8 cellular contexts compared by ENCODE assay signal in genomic region chr21:34072145-34073031, GRCh38.
DNase-seq lines count a peak whose midpoint lies in the region; ATAC-seq and TF ChIP-seq lines count a peak whose summit lies in the region.

No MANE protein-coding gene starts in this region.

- ATAC-seq in GM18502 (IDR thresholded peaks at IDR 0.05; ENCODE audit: poor library complexity, unreplicated experiment) (peak; percentile 14), HG03439 (IDR thresholded peaks at IDR 0.05; ENCODE audit: unreplicated experiment) (peak; percentile 7)
- peak; percentile 38 for ATAC-seq in stimulated activated memory B cell treated with anti-CD40 and anti-IgM and Interleukin-4, amounts not matched to agents 10 μg/mL and 1 μg/mL and 100 μg/mL, for 72 hours

- peaks cover 12% of the 10 kb centered on the region for H3K4me1 ChIP-seq in iPS-20b (ENCODE audit: insufficient read depth, low read length)

- peaks cover 38% of the 10 kb centered on the region for H3K4me1 Mint-ChIP-seq in stimulated activated memory B cell treated with anti-CD40 and anti-IgM and Interleukin-4, amounts not matched to agents 10 μg/mL and 1 μg/mL and 100 μg/mL, for 72 hours

- H3K36me3 Mint-ChIP-seq in stimulated activated memory B cell treated with anti-CD40 and anti-IgM and Interleukin-4, amounts not matched to agents 10 μg/mL and 1 μg/mL and 100 μg/mL, for 72 hours, result peaks cover 14% of the 10 kb centered on the region

- H3K36me3 ChIP-seq in iPS-20b (ENCODE audit: insufficient read depth, low read depth, low read length), result no peaks in the 10 kb centered on the region; the same call in 1 of the 2 replicates

- H3K4me3 Mint-ChIP-seq in stimulated activated memory B cell treated with anti-CD40 and anti-IgM and Interleukin-4, amounts not matched to agents 10 μg/mL and 1 μg/mL and 100 μg/mL, for 72 hours, result peak overlapping the region; percentile 89

- H3K27me3 Mint-ChIP-seq in stimulated activated memory B cell treated with anti-CD40 and anti-IgM and Interleukin-4, amounts not matched to agents 10 μg/mL and 1 μg/mL and 100 μg/mL, for 72 hours, result no peaks in the 10 kb centered on the region

- H3K9me3 ChIP-seq in iPS-20b (ENCODE audit: insufficient read depth, low read depth, low read length), result no peaks in the 10 kb centered on the region

- peak overlapping the region; percentile 62 for H3K27ac Mint-ChIP-seq in stimulated activated memory B cell treated with anti-CD40 and anti-IgM and Interleukin-4, amounts not matched to agents 10 μg/mL and 1 μg/mL and 100 μg/mL, for 72 hours

- H3K9me3 Mint-ChIP-seq in stimulated activated memory B cell treated with anti-CD40 and anti-IgM and Interleukin-4, amounts not matched to agents 10 μg/mL and 1 μg/mL and 100 μg/mL, for 72 hours, result no peaks in the 10 kb centered on the region

- DNase-seq in NCI-H2029 treated with DMSO at 0.1 percent for 48 hours (lab: John Stamatoyannopoulos, UW) (no peak), GM13976 (ENCODE audit: low spot score) (no peak), HK-2 (ENCODE audit: unreplicated experiment) (no peak)

- H3K4me3 ChIP-seq in iPS-20b (ENCODE audit: low read length), result peak overlapping the region; percentile 62; the same call in 1 of the 2 replicates

- peaks cover 17% of the 10 kb centered on the region for H3K27me3 ChIP-seq in iPS-20b (ENCODE audit: insufficient read depth, low read length)

- peak overlapping the region; percentile 94 for H3K27ac ChIP-seq in angular gyrus (ENCODE audit: low read depth, low read length)
- no peak overlapping the region for H3K27ac ChIP-seq in iPS-20b (ENCODE audit: low read length)

- in situ Hi-C loops in GM13976 (cut with MboI; ENCODE audit: low sequenced_read_pairs, unreplicated experiment), result no loop called here

- H3K9ac ChIP-seq in iPS-20b (ENCODE audit: low read depth, low read length), result peak overlapping the region; percentile 70; the same call in 1 of the 2 replicates

- TF ChIP-seq CTCF in GM13976 (IDR thresholded peaks at IDR 0.05; ENCODE audit: borderline replicate concordance, control extremely low read depth, extremely low read depth, insufficient read depth, missing control alignments), result no peak
